Comparison of ENCODE assay signal across 8 cellular contexts in the genomic region with DNA sequence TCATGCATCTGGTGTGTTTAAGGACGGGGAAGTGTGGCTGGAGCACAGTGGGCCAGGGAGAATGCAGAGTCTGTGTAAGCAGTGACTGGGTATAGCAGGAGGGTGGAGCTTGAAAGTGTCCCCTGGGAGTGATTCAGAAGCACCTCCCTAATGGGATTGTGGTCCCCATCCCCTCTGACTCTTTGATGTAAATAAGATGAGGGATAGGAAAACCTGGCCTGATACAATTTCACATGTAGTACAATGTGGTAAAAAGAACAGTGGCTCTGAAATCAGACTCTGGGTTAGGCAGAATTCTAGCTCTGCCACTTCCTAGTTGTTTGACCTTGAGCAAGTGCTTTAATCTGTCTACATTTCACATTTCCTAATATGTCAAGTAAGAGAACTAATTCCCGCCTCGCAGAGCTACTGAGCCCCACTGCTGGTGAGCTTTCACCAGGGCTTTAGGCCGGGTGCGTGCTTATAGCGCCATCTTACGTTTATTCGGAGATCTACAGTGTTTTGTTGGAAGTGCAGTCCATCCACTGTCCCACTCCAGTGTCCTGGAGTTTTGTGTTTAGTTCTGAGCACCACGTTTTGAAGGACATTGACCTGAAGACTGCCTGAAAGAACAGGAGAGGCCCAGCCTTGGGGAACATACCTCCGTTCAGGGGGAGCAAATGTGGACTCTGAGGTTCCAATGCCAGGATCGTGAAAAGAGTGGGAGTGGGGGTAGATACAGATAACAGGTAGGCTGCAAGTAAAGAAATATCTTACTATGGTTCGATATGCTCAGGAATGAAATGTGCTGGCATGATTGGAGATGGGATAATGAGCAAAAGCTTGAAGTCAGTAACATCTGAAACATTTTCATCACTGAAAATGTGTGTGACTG. TPM values are rescaled to one million over a fixed set of nuclear protein-coding genes. Genes with fewer than 3 reads are reported as not detected.
DNase-seq lines count a peak whose midpoint lies in the region; ATAC-seq and FAIRE-seq lines count a peak whose summit lies in the region.

No MANE protein-coding gene starts in this region.

- no peaks in the 10 kb centered on the region for H3K9me3 Mint-ChIP-seq in activated CD4-positive, alpha-beta T cell treated with anti-CD3 and anti-CD28 coated beads for 36 hours (ENCODE audit: low read depth)

- H3K27ac Mint-ChIP-seq in activated CD4-positive, alpha-beta T cell treated with anti-CD3 and anti-CD28 coated beads for 36 hours: no peak overlapping the region

- no peaks in the 10 kb centered on the region for H3K27me3 Mint-ChIP-seq in activated CD4-positive, alpha-beta T cell treated with anti-CD3 and anti-CD28 coated beads for 36 hours

- CTCF ChIA-PET in activated CD4-positive, alpha-beta T cell treated with anti-CD3 and anti-CD28 coated beads for 36 hours (lab: Charles Lee): interaction anchor here (0.5 to 3.1 kb wide), 46 partner anchors 9 to 928 kb away, joined by 3 to 22 read pairs (median 4); partner anchors contain the start of genes ATOSB, RUSC2 and VCP

- peak; percentile 59 for FAIRE-seq in TTC549 (lab: Jason Lieb, UNC)

- POLR2A ChIA-PET in activated CD4-positive, alpha-beta T cell treated with anti-CD3 and anti-CD28 coated beads for 36 hours (lab: Charles Lee): no interaction called here

- peak; percentile 86 for ATAC-seq in activated CD4-positive, alpha-beta T cell treated with anti-CD3 and anti-CD28 coated beads for 36 hours
- no peak for ATAC-seq in GM19467 (IDR thresholded peaks at IDR 0.05; ENCODE audit: unreplicated experiment)

- H3K4me3 Mint-ChIP-seq in activated CD4-positive, alpha-beta T cell treated with anti-CD3 and anti-CD28 coated beads for 36 hours: no peak overlapping the region

- H3K36me3 Mint-ChIP-seq in activated CD4-positive, alpha-beta T cell treated with anti-CD3 and anti-CD28 coated beads for 36 hours (ENCODE audit: low read depth): no peaks in the 10 kb centered on the region

- no peaks in the 10 kb centered on the region for H3K4me1 Mint-ChIP-seq in activated CD4-positive, alpha-beta T cell treated with anti-CD3 and anti-CD28 coated beads for 36 hours

- peak; percentile 69 for DNase-seq in activated CD4-positive, alpha-beta T cell treated with anti-CD3 and anti-CD28 coated beads for 36 hours
- no peak for DNase-seq in activated CD4-positive, alpha-beta T cell treated with anti-CD3 and anti-CD28 coated beads for 1 hour
- DNase-seq in NCI-H128 (lab: John Stamatoyannopoulos, UW; ENCODE audit: unreplicated experiment) (peak; percentile 66), epidermal melanocyte (ENCODE audit: insufficient read length, low spot score) (peak; percentile 65), middle frontal gyrus (ENCODE audit: extremely low spot score, low spot score) (peak; percentile 60), stromal cell of bone marrow (ENCODE audit: low read depth) (peak; percentile 70)

- intact Hi-C loops in activated CD4-positive, alpha-beta T cell treated with anti-CD3 and anti-CD28 coated beads for 36 hours (cut with DNase I, micrococcal nuclease): loop anchor here (1.0 to 5.0 kb wide), 6 partner anchors 47 to 655 kb away; partner anchors contain the start of gene ATOSB (in 1 of the 2)

RNA-seq across cellular contexts. Expression of gene TESK1, which starts 51.2 kb away (rescaled TPM):
- total RNA-seq in activated CD4-positive, alpha-beta T cell treated with anti-CD3 and anti-CD28 coated beads for 36 hours: 10 to 100 TPM; 23.3 to 27.7 TPM
